Comparison of ENCODE assay signal across 24 cellular contexts in genomic region chr9:129632460-129632859, GRCh38. TPM values are rescaled to one million over a fixed set of nuclear protein-coding genes. Genes with fewer than 3 reads are reported as not detected.
DNase-seq lines count a peak whose midpoint lies in the region; ATAC-seq and TF ChIP-seq lines count a peak whose summit lies in the region.
"Had no signal": no experiment of that assay in that cellular context is flagged by ENCODE, and none has a peak within 500 bp of the region (broad histone marks: within the 10 kb centered on the region; RNA-seq: fewer than 3 reads in every experiment).

No MANE protein-coding gene starts in this region.

- H3K27ac Mint-ChIP-seq in activated naive CD8-positive, alpha-beta T cell = peak overlapping the region; percentile 46
- H3K27ac Mint-ChIP-seq in activated naive CD8-positive, alpha-beta T cell treated with anti-CD3 and anti-CD28 coated beads for 36 hours = no peak overlapping the region
- peak overlapping the region; percentile 84 for H3K27ac Mint-ChIP-seq in HFFc6
- H3K27ac Mint-ChIP-seq in stimulated activated effector memory CD8-positive, alpha-beta T cell treated with anti-CD3 and anti-CD28 coated beads, Interleukin-12 subunit alpha, Interleukin-12 subunit beta, amount 100 ng/mL, for 72 hours = peak overlapping the region; percentile 91

- peaks cover 2% of the 10 kb centered on the region for H3K36me3 Mint-ChIP-seq in activated naive CD8-positive, alpha-beta T cell
- H3K36me3 Mint-ChIP-seq in activated naive CD8-positive, alpha-beta T cell treated with anti-CD3 and anti-CD28 coated beads for 36 hours = peaks cover 20% of the 10 kb centered on the region
- peaks cover 25% of the 10 kb centered on the region for H3K36me3 Mint-ChIP-seq in HFFc6 (ENCODE audit: low read depth)
- peaks cover 92% of the 10 kb centered on the region for H3K36me3 Mint-ChIP-seq in stimulated activated effector memory CD8-positive, alpha-beta T cell treated with anti-CD3 and anti-CD28 coated beads, Interleukin-12 subunit alpha, Interleukin-12 subunit beta, amount 100 ng/mL, for 72 hours
- H3K36me3 Mint-ChIP-seq: natural killer cell treated with Interleukin-12 subunit alpha and Interleukin-12 subunit beta and Interleukin-15 and Interleukin-18, amount 100 ng/mL, for 72 hours had no signal

- no peak for ATAC-seq in stimulated activated effector memory CD8-positive, alpha-beta T cell treated with anti-CD3 and anti-CD28 coated beads, Interleukin-12 subunit alpha, Interleukin-12 subunit beta, amount 100 ng/mL, for 72 hours
- ATAC-seq in GM21381 (IDR thresholded peaks at IDR 0.05; ENCODE audit: unreplicated experiment) = no peak
- ATAC-seq: natural killer cell treated with Interleukin-12 subunit alpha and Interleukin-12 subunit beta and Interleukin-15 and Interleukin-18, amount 100 ng/mL, for 72 hours; T-cell had no signal

- no peaks in the 10 kb centered on the region for H3K27me3 ChIP-seq in dorsolateral prefrontal cortex
- no peaks in the 10 kb centered on the region for H3K27me3 ChIP-seq in suprapubic skin
- H3K27me3 ChIP-seq: spleen, tibial artery had no signal

- no peak for DNase-seq in activated naive CD8-positive, alpha-beta T cell treated with anti-CD3 and anti-CD28 coated beads for 36 hours
- DNase-seq in HFFc6 (no peak), dorsolateral prefrontal cortex (no peak), suprapubic skin (ENCODE audit: low spot score in 2 of 2) (no peak)
- DNase-seq in stimulated activated effector memory CD8-positive, alpha-beta T cell treated with anti-CD3 and anti-CD28 coated beads, Interleukin-12 subunit alpha, Interleukin-12 subunit beta, amount 100 ng/mL, for 72 hours (ENCODE audit: low spot score in 2 of 2) = no peak
- no peak for DNase-seq in activated effector memory CD4-positive, alpha-beta T cell treated with anti-CD3 and anti-CD28 coated beads, Interleukin-2, amount 50 U/mL, for 16 hours
- DNase-seq: activated effector memory CD4-positive, alpha-beta T cell treated with Interleukin-2 at 50 U/mL for 16 hours; DMS79 treated with DMSO at 0.1 percent for 48 hours; H9; KG1; mesenchymal stem cell; NCI-H2029 treated with DMSO at 0.1 percent for 48 hours; NCI-H524; SHP77; spleen; T-cell; tibial artery had no signal

- H3K4me3 Mint-ChIP-seq in activated naive CD8-positive, alpha-beta T cell = no peak overlapping the region
- no peak overlapping the region for H3K4me3 Mint-ChIP-seq in activated naive CD8-positive, alpha-beta T cell treated with anti-CD3 and anti-CD28 coated beads for 36 hours
- H3K4me3 Mint-ChIP-seq in HFFc6 = peak overlapping the region; percentile 74; the same call in 1 of the 2 replicates
- no peak overlapping the region for H3K4me3 Mint-ChIP-seq in stimulated activated effector memory CD8-positive, alpha-beta T cell treated with anti-CD3 and anti-CD28 coated beads, Interleukin-12 subunit alpha, Interleukin-12 subunit beta, amount 100 ng/mL, for 72 hours
- H3K4me3 Mint-ChIP-seq: H9, T-cell had no signal

- intact Hi-C loops in dorsolateral prefrontal cortex (cut with DNase I) = no loop called here

- TF ChIP-seq CTCF in HFFc6 (IDR thresholded peaks at IDR 0.05) (no peak), dorsolateral prefrontal cortex (IDR thresholded peaks at IDR 0.05 in 54 of 56, conservative IDR thresholded peaks at IDR 0.05 in 2 of 56; ENCODE audit: low read depth in 1 of 56, partially characterized antibody in 56 of 56) (no peak), suprapubic skin (IDR thresholded peaks at IDR 0.05) (no peak)

- H3K36me3 ChIP-seq in suprapubic skin = peaks cover 50% of the 10 kb centered on the region

- peaks cover 51% of the 10 kb centered on the region for H3K4me1 ChIP-seq in suprapubic skin

- H3K4me3 ChIP-seq in dorsolateral prefrontal cortex (no peak overlapping the region), suprapubic skin (no peak overlapping the region)
- H3K4me3 ChIP-seq: prostate gland, spleen, tibial artery had no signal

- H3K4me1 Mint-ChIP-seq in activated naive CD8-positive, alpha-beta T cell (ENCODE audit: low read depth) = peaks cover 45% of the 10 kb centered on the region
- peaks cover 35% of the 10 kb centered on the region for H3K4me1 Mint-ChIP-seq in activated naive CD8-positive, alpha-beta T cell treated with anti-CD3 and anti-CD28 coated beads for 36 hours
- peaks cover 57% of the 10 kb centered on the region for H3K4me1 Mint-ChIP-seq in HFFc6 (ENCODE audit: low read depth)
- H3K4me1 Mint-ChIP-seq in stimulated activated effector memory CD8-positive, alpha-beta T cell treated with anti-CD3 and anti-CD28 coated beads, Interleukin-12 subunit alpha, Interleukin-12 subunit beta, amount 100 ng/mL, for 72 hours = peaks cover 46% of the 10 kb centered on the region

- 77% methylated on average over 13 of the region's 13 CpGs for WGBS in suprapubic skin

- no peak for TF ChIP-seq EP300 in suprapubic skin (IDR thresholded peaks at IDR 0.05)

- H3K27me3 Mint-ChIP-seq in activated naive CD8-positive, alpha-beta T cell = no peaks in the 10 kb centered on the region
- H3K27me3 Mint-ChIP-seq in activated naive CD8-positive, alpha-beta T cell treated with anti-CD3 and anti-CD28 coated beads for 36 hours = no peaks in the 10 kb centered on the region
- H3K27me3 Mint-ChIP-seq in HFFc6 (ENCODE audit: insufficient read depth) = no peaks in the 10 kb centered on the region; the same call in 1 of the 2 replicates
- H3K27me3 Mint-ChIP-seq: natural killer cell treated with Interleukin-12 subunit alpha and Interleukin-12 subunit beta and Interleukin-15 and Interleukin-18, amount 100 ng/mL, for 72 hours; T-cell had no signal

- TF ChIP-seq POLR2A in suprapubic skin (IDR thresholded peaks at IDR 0.05) = no peak

- H3K27ac ChIP-seq in dorsolateral prefrontal cortex (peak overlapping the region in 38 of 59 donors; percentile 22 to 88 (median 81)), suprapubic skin (no peak overlapping the region)
- H3K27ac ChIP-seq: prostate gland, tibial artery had no signal

- no peaks in the 10 kb centered on the region for H3K9me3 ChIP-seq in suprapubic skin
- H3K9me3 ChIP-seq: prostate gland, spleen, tibial artery had no signal

- no peaks in the 10 kb centered on the region for H3K9me3 Mint-ChIP-seq in activated naive CD8-positive, alpha-beta T cell (ENCODE audit: low read depth)
- H3K9me3 Mint-ChIP-seq in activated naive CD8-positive, alpha-beta T cell treated with anti-CD3 and anti-CD28 coated beads for 36 hours = no peaks in the 10 kb centered on the region
- no peaks in the 10 kb centered on the region for H3K9me3 Mint-ChIP-seq in HFFc6
- H3K9me3 Mint-ChIP-seq in stimulated activated effector memory CD8-positive, alpha-beta T cell treated with anti-CD3 and anti-CD28 coated beads, Interleukin-12 subunit alpha, Interleukin-12 subunit beta, amount 100 ng/mL, for 72 hours = no peaks in the 10 kb centered on the region
- H3K9me3 Mint-ChIP-seq: H9; natural killer cell treated with Interleukin-12 subunit alpha and Interleukin-12 subunit beta and Interleukin-15 and Interleukin-18, amount 100 ng/mL, for 72 hours; T-cell had no signal

RNA-seq across cellular contexts. Expression of gene NTMT1, which starts 6.5 kb away (rescaled TPM):
- total RNA-seq in activated naive CD8-positive, alpha-beta T cell treated with anti-CD3 and anti-CD28 coated beads for 36 hours = 10 to 100 TPM; 78.8 to 79.4 TPM
- 10 to 100 TPM; 81.6 to 90.0 (median 87.7) TPM for total RNA-seq in HFFc6 (2021; fragmentation: NEBNext Ultra II Directional; extraction: Animal tissue kit (Norgen Biotek cat#: 25700))
- total RNA-seq in dorsolateral prefrontal cortex (10 to 100 TPM; 22.2 to 45.4 (median 32.9) TPM), suprapubic skin (10 to 100 TPM; 19.4 to 25.0 (median 20.8) TPM)

RNA-seq across cellular contexts. Expression of gene ASB6, which starts 9.5 kb away (rescaled TPM):
- 10 to 100 TPM; 24.9 to 25.1 TPM for total RNA-seq in activated naive CD8-positive, alpha-beta T cell treated with anti-CD3 and anti-CD28 coated beads for 36 hours
- total RNA-seq in HFFc6 (2021; fragmentation: NEBNext Ultra II Directional; extraction: Animal tissue kit (Norgen Biotek cat#: 25700)) = 10 to 100 TPM; 28.9 to 33.1 (median 30.6) TPM
- total RNA-seq in dorsolateral prefrontal cortex (10 to 100 TPM; 20.5 to 43.2 (median 32.5) TPM), suprapubic skin (10 to 100 TPM; 25.6 to 41.5 (median 37.6) TPM)

RNA-seq across cellular contexts. Expression of gene C9orf50, which starts 11.6 kb away (rescaled TPM):
- total RNA-seq in activated naive CD8-positive, alpha-beta T cell treated with anti-CD3 and anti-CD28 coated beads for 36 hours = not detected
- total RNA-seq in HFFc6 (2021; fragmentation: NEBNext Ultra II Directional; extraction: Animal tissue kit (Norgen Biotek cat#: 25700)) = under 1 TPM in 2 of 6 experiments, not detected in 4; 0.14 to 0.20 TPM
- total RNA-seq in dorsolateral prefrontal cortex (1 to 10 TPM in 55 of 120 experiments, under 1 TPM in 47, not detected in 18; 0.18 to 3.1 (median 1.0) TPM), suprapubic skin (under 1 TPM in 1 of 4 donors, not detected in 3; 0.64 TPM)
- total RNA-seq: activated CD8-positive, alpha-beta memory T cell treated with anti-CD3 and anti-CD28 coated beads for 36 hours; fibroblast of villous mesenchyme; H9; kidney epithelial cell; natural killer cell treated with Interleukin-12 subunit alpha and Interleukin-12 subunit beta and Interleukin-15 and Interleukin-18, amount 100 ng/mL, for 72 hours; prostate gland; T-cell had no signal

RNA-seq across cellular contexts. Expression of gene PRRX2, which starts 33.0 kb away (rescaled TPM):
- under 1 TPM; 0.66 to 0.76 TPM for total RNA-seq in activated naive CD8-positive, alpha-beta T cell treated with anti-CD3 and anti-CD28 coated beads for 36 hours
- total RNA-seq in HFFc6 (2021; fragmentation: NEBNext Ultra II Directional; extraction: Animal tissue kit (Norgen Biotek cat#: 25700)) = 100 to 1,000 TPM in 4 of 6 experiments, 10 to 100 TPM in 2; 34.0 to 113 (median 102) TPM
- 1 to 10 TPM in 4 of 120 experiments, under 1 TPM in 37, not detected in 79; 0.33 to 1.6 (median 0.47) TPM for total RNA-seq in dorsolateral prefrontal cortex
- total RNA-seq in suprapubic skin = 10 to 100 TPM in 3 of 4 donors, 1 to 10 TPM in 1; 9.9 to 16.9 (median 14.0) TPM
- total RNA-seq: kidney epithelial cell; natural killer cell treated with Interleukin-12 subunit alpha and Interleukin-12 subunit beta and Interleukin-15 and Interleukin-18, amount 100 ng/mL, for 72 hours had no signal
